In the genomic region with DNA sequence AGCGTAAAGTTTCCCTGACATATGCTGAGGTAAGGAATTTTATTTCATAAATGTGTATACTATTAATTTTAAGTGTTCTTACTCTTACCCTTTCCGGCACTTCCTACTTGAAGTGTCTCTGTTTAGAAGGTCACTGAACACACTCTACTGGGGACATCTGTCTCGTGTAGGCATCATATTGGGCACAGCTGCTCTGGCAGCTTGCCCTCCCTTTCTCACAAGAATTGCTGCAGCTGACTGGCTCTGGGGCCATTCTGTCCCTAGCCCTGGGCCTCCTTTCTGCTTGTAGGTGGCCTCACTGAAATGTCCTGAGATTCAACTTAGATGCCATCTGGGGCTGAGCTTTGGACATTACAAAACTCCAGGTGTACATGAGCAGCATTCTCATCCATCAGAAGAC, we compare ENCODE assay signal across 19 cellular contexts. TPM values are rescaled to one million over a fixed set of nuclear protein-coding genes. Genes with fewer than 3 reads are reported as not detected.
DNase-seq lines count a peak whose midpoint lies in the region; ATAC-seq lines count a peak whose summit lies in the region.
"Had no signal": no experiment of that assay in that cellular context is flagged by ENCODE, and none has a peak within 500 bp of the region (broad histone marks: within the 10 kb centered on the region; RNA-seq: fewer than 3 reads in every experiment).

No MANE protein-coding gene starts in this region.

- no peaks in the 10 kb centered on the region for H3K27me3 Mint-ChIP-seq in activated naive CD4-positive, alpha-beta T cell treated with anti-CD3 and anti-CD28 coated beads, Interleukin-2, amount 10 ng/mL, durations not matched to agents 7 days and 5 days
- H3K27me3 Mint-ChIP-seq: CD4-positive, alpha-beta T cell had no signal

- no peaks in the 10 kb centered on the region for H3K9me3 Mint-ChIP-seq in activated naive CD4-positive, alpha-beta T cell treated with anti-CD3 and anti-CD28 coated beads, Interleukin-2, amount 10 ng/mL, durations not matched to agents 7 days and 5 days
- H3K9me3 Mint-ChIP-seq: CD4-positive, alpha-beta T cell; naive B cell; stimulated activated memory B cell treated with anti-CD40 and anti-IgM and Interleukin-4, amounts not matched to agents 10 μg/mL and 1 μg/mL and 100 μg/mL, for 72 hours had no signal

- CTCF ChIA-PET in activated naive CD4-positive, alpha-beta T cell treated with anti-CD3 and anti-CD28 coated beads, Interleukin-2, amount 10 ng/mL, durations not matched to agents 7 days and 5 days (lab: Charles Lee), result no interaction called here

- ATAC-seq in left lobe of liver (peak; percentile 39), GM21723 (IDR thresholded peaks at IDR 0.05; ENCODE audit: unreplicated experiment) (no peak), GM19452 (IDR thresholded peaks at IDR 0.05; ENCODE audit: unreplicated experiment) (no peak)
- ATAC-seq: HCT116; sciatic nerve; stimulated activated memory B cell treated with anti-CD40 and anti-IgM and Interleukin-4, amounts not matched to agents 10 μg/mL and 1 μg/mL and 100 μg/mL, for 72 hours had no signal

- H3K36me3 ChIP-seq in thymus (ENCODE audit: control insufficient read depth, insufficient read depth), result no peaks in the 10 kb centered on the region

- no peak overlapping the region for H3K4me3 ChIP-seq in thymus (ENCODE audit: low read length)

- WGBS in thymus, result 88% methylated on average over 3 of the region's 3 CpGs

- H3K36me3 Mint-ChIP-seq in activated naive CD4-positive, alpha-beta T cell treated with anti-CD3 and anti-CD28 coated beads, Interleukin-2, amount 10 ng/mL, durations not matched to agents 7 days and 5 days, result no peaks in the 10 kb centered on the region
- H3K36me3 Mint-ChIP-seq: naive B cell; stimulated activated memory B cell treated with anti-CD40 and anti-IgM and Interleukin-4, amounts not matched to agents 10 μg/mL and 1 μg/mL and 100 μg/mL, for 72 hours had no signal

- no peaks in the 10 kb centered on the region for H3K27me3 ChIP-seq in thymus (ENCODE audit: control insufficient read depth, insufficient read depth)

- H3K4me3 Mint-ChIP-seq in activated naive CD4-positive, alpha-beta T cell treated with anti-CD3 and anti-CD28 coated beads, Interleukin-2, amount 10 ng/mL, durations not matched to agents 7 days and 5 days, result no peak overlapping the region
- H3K4me3 Mint-ChIP-seq: CD4-positive, alpha-beta T cell; naive B cell; stimulated activated memory B cell treated with anti-CD40 and anti-IgM and Interleukin-4, amounts not matched to agents 10 μg/mL and 1 μg/mL and 100 μg/mL, for 72 hours had no signal

- no peaks in the 10 kb centered on the region for H3K9me3 ChIP-seq in thymus (ENCODE audit: control insufficient read depth)

- H3K27ac ChIP-seq in thymus (ENCODE audit: low read depth), result peak overlapping the region; percentile 13
- H3K27ac ChIP-seq: 22Rv1 had no signal

- no peaks in the 10 kb centered on the region for H3K4me1 Mint-ChIP-seq in activated naive CD4-positive, alpha-beta T cell treated with anti-CD3 and anti-CD28 coated beads, Interleukin-2, amount 10 ng/mL, durations not matched to agents 7 days and 5 days
- H3K4me1 Mint-ChIP-seq: naive B cell; stimulated activated memory B cell treated with anti-CD40 and anti-IgM and Interleukin-4, amounts not matched to agents 10 μg/mL and 1 μg/mL and 100 μg/mL, for 72 hours had no signal

- H3K4me1 ChIP-seq in thymus (ENCODE audit: control insufficient read depth, insufficient read depth, low read length), result no peaks in the 10 kb centered on the region

- DNase-seq in DMS 273 (lab: John Stamatoyannopoulos, UW; ENCODE audit: unreplicated experiment) (peak; percentile 65), DMS 273 treated with DMSO at 0.1 percent for 48 hours (lab: John Stamatoyannopoulos, UW) (no peak), SHP77 treated with DMSO at 0.1 percent for 48 hours (lab: John Stamatoyannopoulos, UW) (peak; percentile 47), left lobe of liver (ENCODE audit: low spot score) (no peak)
- no peak for DNase-seq in activated naive CD4-positive, alpha-beta T cell treated with anti-CD3 and anti-CD28 coated beads, Interleukin-2, amount 10 ng/mL, durations not matched to agents 7 days and 5 days
- DNase-seq: activated CD8-positive, alpha-beta memory T cell treated with anti-CD3 and anti-CD28 coated beads for 24 hours; activated gamma-delta T cell; CD4-positive, alpha-beta T cell; foreskin melanocyte; Karpas-422; naive B cell; NCI-H187 treated with DMSO at 0.1 percent for 48 hours had no signal

- no peak overlapping the region for H3K27ac Mint-ChIP-seq in activated naive CD4-positive, alpha-beta T cell treated with anti-CD3 and anti-CD28 coated beads, Interleukin-2, amount 10 ng/mL, durations not matched to agents 7 days and 5 days
- H3K27ac Mint-ChIP-seq: CD4-positive, alpha-beta T cell; naive B cell; stimulated activated memory B cell treated with anti-CD40 and anti-IgM and Interleukin-4, amounts not matched to agents 10 μg/mL and 1 μg/mL and 100 μg/mL, for 72 hours had no signal

RNA-seq across cellular contexts. Expression of gene SMAD1, which starts 49.5 kb away (rescaled TPM):
- total RNA-seq in left lobe of liver, result 15.3 TPM
- 6.8 TPM for polyA plus RNA-seq in thymus

Comparison
In these comparisons a context has a peak if more than half of its experiments do, and no peak if none do; other contexts are left out.
1. DNase-seq: peak in DMS 273 (single experiment) and SHP77 treated with DMSO at 0.1 percent for 48 hours (single experiment); none in DMS 273 treated with DMSO at 0.1 percent for 48 hours (single experiment), left lobe of liver (single experiment) and activated naive CD4-positive, alpha-beta T cell treated with anti-CD3 and anti-CD28 coated beads, Interleukin-2, amount 10 ng/mL, durations not matched to agents 7 days and 5 days (single experiment).